Comparison of ENCODE assay signal across 29 cellular contexts in the genomic region with DNA sequence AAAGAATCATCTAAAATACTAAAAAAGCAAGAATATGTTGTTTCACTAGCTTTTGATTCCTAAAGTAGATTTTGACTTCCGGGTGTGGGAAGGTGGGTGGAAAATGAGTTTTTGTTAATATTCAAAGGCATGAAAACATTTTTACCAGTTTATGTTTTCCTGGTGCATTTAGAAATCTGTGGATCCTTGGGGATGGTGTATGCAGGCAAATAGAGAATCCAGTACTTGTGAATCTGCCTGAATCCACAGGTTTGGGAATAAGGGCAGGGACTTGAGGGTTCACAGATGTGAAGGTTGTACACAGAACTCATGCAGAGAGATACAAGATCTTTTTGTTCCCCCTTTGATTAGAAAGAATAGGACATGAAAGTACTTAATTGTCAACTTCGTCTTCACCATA.
"Had no signal": no experiment of that assay in that cellular context is flagged by ENCODE, and none has a peak within 500 bp of the region (broad histone marks: within the 10 kb centered on the region; RNA-seq: fewer than 3 reads in every experiment).

No MANE protein-coding gene starts in this region.

- H3K27ac Mint-ChIP-seq: activated naive CD4-positive, alpha-beta T cell treated with anti-CD3 and anti-CD28 coated beads for 36 hours; activated naive CD8-positive, alpha-beta T cell treated with anti-CD3 and anti-CD28 coated beads for 36 hours; natural killer cell; stimulated activated naive CD8-positive, alpha-beta T cell treated with anti-CD3 and anti-CD28 coated beads, Interleukin-15, Interleukin-2, amounts not matched to agents 100 ng/mL and 50 ng/mL, for 24 hours had no signal

- H3K9me3 Mint-ChIP-seq: activated naive CD4-positive, alpha-beta T cell treated with anti-CD3 and anti-CD28 coated beads for 36 hours; activated naive CD8-positive, alpha-beta T cell treated with anti-CD3 and anti-CD28 coated beads for 36 hours; natural killer cell; stimulated activated naive CD8-positive, alpha-beta T cell treated with anti-CD3 and anti-CD28 coated beads, Interleukin-15, Interleukin-2, amounts not matched to agents 100 ng/mL and 50 ng/mL, for 24 hours had no signal

- H3K9me3 ChIP-seq: adrenal gland, body of pancreas, esophagus squamous epithelium, ovary, prostate gland, thoracic aorta had no signal

- H3K4me3 Mint-ChIP-seq: activated naive CD4-positive, alpha-beta T cell treated with anti-CD3 and anti-CD28 coated beads for 36 hours; activated naive CD8-positive, alpha-beta T cell treated with anti-CD3 and anti-CD28 coated beads for 36 hours; natural killer cell; stimulated activated naive CD8-positive, alpha-beta T cell treated with anti-CD3 and anti-CD28 coated beads, Interleukin-15, Interleukin-2, amounts not matched to agents 100 ng/mL and 50 ng/mL, for 24 hours had no signal

- H3K36me3 Mint-ChIP-seq: activated naive CD8-positive, alpha-beta T cell treated with anti-CD3 and anti-CD28 coated beads for 36 hours; natural killer cell had no signal

- H3K36me3 ChIP-seq: adrenal gland, esophagus squamous epithelium, ovary, prostate gland, thoracic aorta had no signal

- DNase-seq: activated CD4-positive, alpha-beta T cell treated with anti-CD3 and anti-CD28 coated beads for 48 hours; activated CD4-positive, alpha-beta T cell treated with anti-CD3 and anti-CD28 coated beads, Interleukin-2, amount 50 U/mL, for 48 hours; activated CD8-positive, alpha-beta memory T cell treated with anti-CD3 and anti-CD28 coated beads for 24 hours; activated effector memory CD4-positive, alpha-beta T cell treated with anti-CD3 and anti-CD28 coated beads, Interleukin-2, amount 50 U/mL, for 16 hours; activated naive CD4-positive, alpha-beta T cell treated with anti-CD3 and anti-CD28 coated beads for 36 hours; activated naive CD8-positive, alpha-beta T cell treated with anti-CD3 and anti-CD28 coated beads for 36 hours; adrenal gland; aorta; body of pancreas; dermis blood vessel endothelial cell; effector CD4-positive, alpha-beta T cell; esophagus squamous epithelium; foreskin melanocyte; islet precursor cell; left cardiac atrium; left ventricle myocardium superior; midbrain; natural killer cell; ovary; retina; stimulated activated CD4-positive, alpha-beta T cell treated with anti-CD3 and anti-CD28 coated beads, Interleukin-12 subunit alpha, Interleukin-12 subunit beta, amount 100 ng/mL, for 4 hours; stimulated activated CD4-positive, alpha-beta T cell treated with anti-CD3 and anti-CD28 coated beads, Interleukin-4, amount 100 ng/mL, for 1 hour; trophoblast cell had no signal

- H3K27me3 ChIP-seq: adrenal gland, body of pancreas, esophagus squamous epithelium, ovary had no signal

- H3K27ac ChIP-seq: body of pancreas, epithelial cell of prostate, esophagus squamous epithelium, ovary, prostate gland, skin epidermis, thoracic aorta, VCaP had no signal

- H3K4me1 ChIP-seq: body of pancreas, prostate gland had no signal

- H3K4me3 ChIP-seq: adrenal gland, body of pancreas, esophagus squamous epithelium, ovary, prostate gland, skin epidermis, thoracic aorta had no signal
